12 cellular contexts compared by ENCODE assay signal in genomic region chr15:74738239-74738638, GRCh38. TPM values are rescaled to one million over a fixed set of nuclear protein-coding genes. Genes with fewer than 3 reads are reported as not detected.
"Had no signal": no experiment of that assay in that cellular context is flagged by ENCODE, and none has a peak within 500 bp of the region (broad histone marks: within the 10 kb centered on the region; RNA-seq: fewer than 3 reads in every experiment).

No MANE protein-coding gene starts in this region.

RNA-seq across cellular contexts. Expression of gene CYP1A2, which starts 10.4 kb away (rescaled TPM):
- total RNA-seq: activated CD4-positive, alpha-beta T cell treated with anti-CD3 and anti-CD28 coated beads, Interleukin-2, amount 10 ng/mL, durations not matched to agents 7 days and 5 days; activated naive CD4-positive, alpha-beta T cell treated with anti-CD3 and anti-CD28 coated beads, Interleukin-2, amount 50 U/mL, for 72 hours; activated T-helper 1 cell treated with anti-CD3 and anti-CD28 coated beads, Interleukin-12 subunit alpha, Interleukin-12 subunit beta, Interleukin-2, Interleukin-4 antibody, amounts not matched to agents 30 ng/mL and 10 ng/mL and 1 ng/mL, durations not matched to agents 14 hours and 24 hours and 36 hours; adrenal gland; astrocyte; body of pancreas; breast epithelium; LHCN-M2; Right ventricle myocardium superior; T-helper 1 cell treated with Interleukin-12 subunit alpha and Interleukin-12 subunit beta and Interleukin-4 antibody, amounts not matched to agents 30 ng/mL and 1 ng/mL, for 36 hours; T-helper 2 cell treated with Interferon-gamma antibody and Interleukin-4, amounts not matched to agents 100 ng/mL and 5 ng/mL, for 36 hours had no signal
- polyA plus RNA-seq: adrenal gland, IgD-negative memory B cell had no signal

RNA-seq across cellular contexts. Expression of gene CYP1A1, which starts 12.9 kb away (rescaled TPM):
- total RNA-seq: LHCN-M2 had no signal
- polyA plus RNA-seq: IgD-negative memory B cell had no signal
